ENCODE assay signal across 21 cellular contexts in the genomic region with DNA sequence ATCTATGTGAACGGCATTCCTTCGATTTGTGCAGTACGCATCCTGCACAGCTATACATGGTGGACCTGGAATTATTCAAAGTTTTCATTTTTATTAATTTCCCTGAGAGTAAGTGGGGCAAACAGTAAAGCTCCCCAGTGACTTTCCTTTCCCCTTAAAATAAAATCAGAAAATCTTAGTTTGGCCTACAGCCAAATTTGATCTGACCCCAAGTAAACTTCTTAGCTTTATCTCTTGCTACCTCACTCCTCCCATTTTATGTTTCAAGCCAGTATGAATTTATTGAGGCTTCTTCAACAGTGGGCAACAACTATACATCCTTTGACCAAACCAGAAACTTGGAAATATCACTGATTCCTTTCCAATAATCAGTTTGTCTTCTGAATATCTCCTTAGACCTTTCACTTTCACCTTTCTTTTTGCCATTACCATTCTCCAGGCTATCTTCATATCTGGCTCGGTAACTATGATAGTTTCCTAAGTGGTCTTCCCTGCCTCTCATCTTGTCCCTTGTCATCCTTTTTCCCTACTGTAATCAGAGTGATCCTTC. TPM values are rescaled to one million over a fixed set of nuclear protein-coding genes. Genes with fewer than 3 reads are reported as not detected.
DNase-seq lines count a peak whose midpoint lies in the region; ATAC-seq and TF ChIP-seq lines count a peak whose summit lies in the region.
"Had no signal": no experiment of that assay in that cellular context is flagged by ENCODE, and none has a peak within 500 bp of the region (broad histone marks: within the 10 kb centered on the region; RNA-seq: fewer than 3 reads in every experiment).

No MANE protein-coding gene starts in this region.

- H3K9me3 Mint-ChIP-seq in activated naive CD4-positive, alpha-beta T cell treated with anti-CD3 and anti-CD28 coated beads, Interleukin-2, amount 10 ng/mL, durations not matched to agents 7 days and 5 days = no peaks in the 10 kb centered on the region
- H3K9me3 Mint-ChIP-seq: CD14-positive monocyte; CD4-positive, alpha-beta T cell; CD8-positive, alpha-beta memory T cell; HFFc6 had no signal

- no peak for TF ChIP-seq RAD21 in HCT116 (IDR thresholded peaks at IDR 0.05; ENCODE audit: low read depth)

- no peak overlapping the region for H3K4me3 ChIP-seq in DND-41 (ENCODE audit: low read depth in 1 of 2, low read length in 2 of 2)
- H3K4me3 ChIP-seq in HCT116 (replicated peaks in 1 of 2; ENCODE audit: low read depth in 1 of 2, low read length in 2 of 2) = no peak overlapping the region
- no peak overlapping the region for H3K4me3 ChIP-seq in gastrocnemius medialis
- H3K4me3 ChIP-seq: A549; BLaER1 treated with 17β-estradiol and CSF1 and Interleukin-3, amounts not matched to agents 10 nM and 100 nM had no signal

- ATAC-seq in DND-41 (ENCODE audit: insufficient read depth, low read depth) = no peak
- ATAC-seq in HCT116 = no peak
- ATAC-seq in gastrocnemius medialis = no peak
- ATAC-seq: A549 had no signal

- H2AFZ ChIP-seq in DND-41 (ENCODE audit: low read depth, low read length) (0 out of 2 replicates have a peak overlapping the region, but pooled peaks have one; percentile 23), HCT116 (ENCODE audit: low read depth, low read length, poor library complexity, severe bottlenecking) (peak overlapping the region; percentile 1)

- POLR2A ChIA-PET in HCT116 (lab: Charles Lee) = no interaction called here

- H3K4me3 Mint-ChIP-seq in activated naive CD4-positive, alpha-beta T cell treated with anti-CD3 and anti-CD28 coated beads, Interleukin-2, amount 10 ng/mL, durations not matched to agents 7 days and 5 days = no peak overlapping the region
- H3K4me3 Mint-ChIP-seq: CD14-positive monocyte; CD4-positive, alpha-beta T cell; CD8-positive, alpha-beta memory T cell; HFFc6 had no signal

- H3K4me1 Mint-ChIP-seq in activated naive CD4-positive, alpha-beta T cell treated with anti-CD3 and anti-CD28 coated beads, Interleukin-2, amount 10 ng/mL, durations not matched to agents 7 days and 5 days = no peaks in the 10 kb centered on the region
- H3K4me1 Mint-ChIP-seq: CD14-positive monocyte; CD8-positive, alpha-beta memory T cell had no signal

- no peaks in the 10 kb centered on the region for H3K9me3 ChIP-seq in DND-41 (ENCODE audit: insufficient read depth, low read length, severe bottlenecking)
- no peaks in the 10 kb centered on the region for H3K9me3 ChIP-seq in HCT116 (ENCODE audit: control insufficient read depth in 1 of 2, insufficient read depth in 1 of 2, low read depth in 1 of 2, low read length in 2 of 2)
- no peaks in the 10 kb centered on the region for H3K9me3 ChIP-seq in gastrocnemius medialis
- H3K9me3 ChIP-seq: A549; BE2C; BLaER1 treated with 17β-estradiol and CSF1 and Interleukin-3, amounts not matched to agents 10 nM and 100 nM had no signal

- in situ Hi-C loops in gastrocnemius medialis (cut with MboI; ENCODE audit: low sequenced_read_pairs in 4 of 4) = no loop called here

- H4K20me1 ChIP-seq in DND-41 (ENCODE audit: insufficient read depth, low read length) (no peaks in the 10 kb centered on the region), HCT116 (ENCODE audit: insufficient read depth) (no peaks in the 10 kb centered on the region)
- H4K20me1 ChIP-seq: BLaER1 treated with 17β-estradiol and CSF1 and Interleukin-3, amounts not matched to agents 10 nM and 100 nM had no signal

- intact Hi-C loops in HCT116 (cut with micrococcal nuclease) (no loop called here), gastrocnemius medialis (cut with DNase I; ENCODE audit: low total_unique reads) (no loop called here)

- no peak overlapping the region for H3K27ac Mint-ChIP-seq in activated naive CD4-positive, alpha-beta T cell treated with anti-CD3 and anti-CD28 coated beads, Interleukin-2, amount 10 ng/mL, durations not matched to agents 7 days and 5 days
- H3K27ac Mint-ChIP-seq: CD4-positive, alpha-beta T cell; CD8-positive, alpha-beta memory T cell; HFFc6 had no signal

- no peaks in the 10 kb centered on the region for H3K36me3 Mint-ChIP-seq in activated naive CD4-positive, alpha-beta T cell treated with anti-CD3 and anti-CD28 coated beads, Interleukin-2, amount 10 ng/mL, durations not matched to agents 7 days and 5 days
- H3K36me3 Mint-ChIP-seq: CD14-positive monocyte; CD8-positive, alpha-beta memory T cell had no signal

- H3K4me2 ChIP-seq in DND-41 (ENCODE audit: insufficient read depth, low read length) (no peak overlapping the region), HCT116 (ENCODE audit: low read length) (no peak overlapping the region)
- H3K4me2 ChIP-seq: A549; BLaER1 treated with 17β-estradiol and CSF1 and Interleukin-3, amounts not matched to agents 10 nM and 100 nM had no signal

- no peaks in the 10 kb centered on the region for H3K9me2 ChIP-seq in HCT116 (ENCODE audit: insufficient read depth)

- H3K4me1 ChIP-seq in DND-41 (ENCODE audit: insufficient read depth, low read length) (no peaks in the 10 kb centered on the region), HCT116 (ENCODE audit: control insufficient read depth in 1 of 2, insufficient read depth in 2 of 2, low read length in 2 of 2) (no peaks in the 10 kb centered on the region), gastrocnemius medialis (no peaks in the 10 kb centered on the region)
- H3K4me1 ChIP-seq: A549; BE2C; BLaER1 treated with 17β-estradiol and CSF1 and Interleukin-3, amounts not matched to agents 10 nM and 100 nM had no signal

- no TSS peak for BruUV-seq in HCT116 (replicated peaks; lab: Mats Ljungman, UMichigan)

- no peaks in the 10 kb centered on the region for H3K79me2 ChIP-seq in DND-41 (ENCODE audit: insufficient read depth, low read length)
- H3K79me2 ChIP-seq in HCT116 (ENCODE audit: insufficient read depth, low read length) = no peaks in the 10 kb centered on the region

- no peak for DNase-seq in DND-41
- DNase-seq in HCT116 (ENCODE audit: low read depth, low spot score) = no peak
- peak; percentile 45 for DNase-seq in OCI-M1 (lab: John Stamatoyannopoulos, UW)
- DNase-seq in activated naive CD4-positive, alpha-beta T cell treated with anti-CD3 and anti-CD28 coated beads, Interleukin-2, amount 10 ng/mL, durations not matched to agents 7 days and 5 days = no peak
- no peak for DNase-seq in gastrocnemius medialis
- no peak for DNase-seq in stimulated activated CD4-positive, alpha-beta T cell treated with anti-CD3 and anti-CD28 coated beads, Interleukin-4, amount 100 ng/mL, for 24 hours
- DNase-seq: 8988T; ACHN; AML-193; BE2C; CD4-positive, alpha-beta T cell; CD8-positive, alpha-beta memory T cell; DMS 273 treated with DMSO at 0.1 percent for 48 hours; DMS79; H7; HCEC 1CT; HFFc6 had no signal

- CTCF ChIA-PET in HCT116 (lab: Charles Lee) = no interaction called here
- CTCF ChIA-PET in activated naive CD4-positive, alpha-beta T cell treated with anti-CD3 and anti-CD28 coated beads, Interleukin-2, amount 10 ng/mL, durations not matched to agents 7 days and 5 days (lab: Charles Lee) = no interaction called here

- peaks cover 4% of the 10 kb centered on the region for H3K27me3 Mint-ChIP-seq in activated naive CD4-positive, alpha-beta T cell treated with anti-CD3 and anti-CD28 coated beads, Interleukin-2, amount 10 ng/mL, durations not matched to agents 7 days and 5 days

- no peaks in the 10 kb centered on the region for H3K36me3 ChIP-seq in DND-41 (ENCODE audit: insufficient read depth, low read length)
- H3K36me3 ChIP-seq in HCT116 (ENCODE audit: control insufficient read depth in 1 of 2, insufficient read depth in 2 of 2, low read length in 2 of 2) = no peaks in the 10 kb centered on the region
- no peaks in the 10 kb centered on the region for H3K36me3 ChIP-seq in gastrocnemius medialis
- H3K36me3 ChIP-seq: BE2C; BLaER1 treated with 17β-estradiol and CSF1 and Interleukin-3, amounts not matched to agents 10 nM and 100 nM had no signal

- TF ChIP-seq CTCF in DND-41 (IDR thresholded peaks at IDR 0.05; ENCODE audit: borderline replicate concordance, extremely low read depth, low read length, poor library complexity, severe bottlenecking) (no peak), HCT116 (IDR thresholded peaks at IDR 0.05 in 2 of 3, conservative IDR thresholded peaks at IDR 0.05 in 1 of 3; ENCODE audit: borderline replicate concordance in 1 of 3, insufficient read depth in 1 of 3, low read depth in 2 of 3, low read length in 2 of 3) (no peak), gastrocnemius medialis (IDR thresholded peaks at IDR 0.05 in 4 of 5, conservative IDR thresholded peaks at IDR 0.05 in 1 of 5) (no peak)

- TF ChIP-seq POLR2A in HCT116 (IDR thresholded peaks at IDR 0.05; ENCODE audit: borderline replicate concordance, extremely low read depth, insufficient read depth, insufficient read length) (no peak), gastrocnemius medialis (IDR thresholded peaks at IDR 0.05) (no peak)

- H3K27ac ChIP-seq in DND-41 (ENCODE audit: low read length) (no peak overlapping the region), HCT116 (ENCODE audit: low read depth, low read length) (no peak overlapping the region), gastrocnemius medialis (no peak overlapping the region)
- H3K27ac ChIP-seq: A549; BLaER1 treated with 17β-estradiol and CSF1 and Interleukin-3, amounts not matched to agents 10 nM and 100 nM had no signal

- RAD21 ChIA-PET in HCT116 (lab: Charles Lee; ENCODE audit: low non-redundant PET in 1 of 2, low total read pairs in 2 of 2, uncharacterized antibody in 2 of 2, unreplicated experiment in 2 of 2) = no interaction called here

- no peak overlapping the region for H3K9ac ChIP-seq in DND-41 (ENCODE audit: low read depth, low read length)
- no peak overlapping the region for H3K9ac ChIP-seq in HCT116 (ENCODE audit: low read length)
- H3K9ac ChIP-seq: BLaER1 treated with 17β-estradiol and CSF1 and Interleukin-3, amounts not matched to agents 10 nM and 100 nM had no signal

- H3K27me3 ChIP-seq in DND-41 (ENCODE audit: insufficient read depth, low read length, poor library complexity) = no peaks in the 10 kb centered on the region
- no peaks in the 10 kb centered on the region for H3K27me3 ChIP-seq in HCT116 (ENCODE audit: insufficient read depth, low read length)
- no peaks in the 10 kb centered on the region for H3K27me3 ChIP-seq in gastrocnemius medialis
- H3K27me3 ChIP-seq: BE2C; BLaER1 treated with 17β-estradiol and CSF1 and Interleukin-3, amounts not matched to agents 10 nM and 100 nM had no signal

TF ChIP-seq in HCT116, 20 proteins besides CTCF, POLR2A, EP300 and RAD21:
- TF ChIP-seq ELF1 (IDR thresholded peaks at IDR 0.05; ENCODE audit: borderline replicate concordance, low read depth) (no peak), ZFX (IDR thresholded peaks at IDR 0.05) (no peak)

RNA-seq across cellular contexts. Expression of gene SPAG6, which starts 11.1 kb away (rescaled TPM):
- total RNA-seq in HCT116 (2021; ENCODE audit: unreplicated experiment) (not detected), gastrocnemius medialis (under 1 TPM in 1 of 4 donors, not detected in 3; 0.12 TPM)
- polyA plus RNA-seq in HCT116 (2012) = not detected in 2 replicates
- total RNA-seq: CD4-positive, alpha-beta T cell; H1; H7; HFFc6 had no signal
- polyA plus RNA-seq: CD8-positive, alpha-beta memory T cell had no signal

RNA-seq across cellular contexts. Expression of gene BMI1, which starts 35.5 kb away (rescaled TPM):
- total RNA-seq in HCT116 (2021; ENCODE audit: unreplicated experiment) (81.1 TPM), gastrocnemius medialis (10 to 100 TPM; 22.4 to 68.4 (median 57.6) TPM)
- polyA plus RNA-seq in HCT116 (2012) = 48.6 and 52.5 TPM in 2 replicates

RNA-seq across cellular contexts. Expression of gene COMMD3, which starts 40.2 kb away (rescaled TPM):
- total RNA-seq in HCT116 (2021; ENCODE audit: unreplicated experiment) = 43.0 TPM
- 20.2 and 27.9 TPM in 2 replicates for polyA plus RNA-seq in HCT116 (2012)
- 10 to 100 TPM; 26.8 to 50.9 (median 37.9) TPM for total RNA-seq in gastrocnemius medialis
